In the genomic region with DNA sequence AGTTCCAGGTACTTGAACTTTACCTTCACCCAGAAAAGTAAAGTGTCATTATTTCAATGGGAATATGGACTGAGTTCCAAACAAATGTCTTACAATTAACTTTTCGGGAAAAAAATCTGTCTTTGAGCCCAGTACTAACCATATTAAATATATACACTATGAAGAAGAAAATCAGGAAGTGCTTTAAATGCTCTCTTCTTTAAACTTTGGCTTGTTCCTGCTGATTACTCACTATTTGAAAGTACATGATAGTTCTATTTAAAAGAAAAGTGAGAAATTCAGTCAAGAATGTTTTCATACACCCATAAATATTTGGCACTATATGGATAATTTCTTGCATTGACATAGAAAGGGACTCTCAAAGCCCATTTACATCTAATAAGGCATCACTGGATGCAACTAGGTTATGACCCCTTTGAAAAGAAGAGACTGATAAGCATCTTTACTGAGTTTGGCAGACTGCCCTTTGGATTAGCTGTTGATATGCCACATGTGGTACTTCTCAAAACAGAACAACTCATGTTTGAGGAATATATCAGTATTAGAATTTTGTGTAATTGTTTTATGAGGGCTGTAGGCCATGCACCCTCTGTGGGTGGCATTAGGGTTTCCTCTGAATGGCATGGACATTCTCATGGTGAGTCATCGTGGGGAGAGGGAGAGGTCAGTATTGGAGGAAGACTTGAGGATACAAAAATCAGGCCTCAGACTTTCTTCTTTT, we compare ENCODE assay signal across 18 cellular contexts. TPM values are rescaled to one million over a fixed set of nuclear protein-coding genes. Genes with fewer than 3 reads are reported as not detected.
DNase-seq lines count a peak whose midpoint lies in the region; ATAC-seq, FAIRE-seq and TF ChIP-seq lines count a peak whose summit lies in the region.
"Had no signal": no experiment of that assay in that cellular context is flagged by ENCODE, and none has a peak within 500 bp of the region (broad histone marks: within the 10 kb centered on the region; RNA-seq: fewer than 3 reads in every experiment).

No MANE protein-coding gene starts in this region.

- ATAC-seq in A549 (peak in 1 of 2 experiments; percentile 55; a peak in 2 of 6 replicates), RWPE2 (ENCODE audit: low read depth) (peak; percentile 42; the same call in 1 of the 3 replicates), esophagus mucosa (no peak), HG02759 (IDR thresholded peaks at IDR 0.05; ENCODE audit: unreplicated experiment) (no peak)
- ATAC-seq: left lung, upper lobe of right lung had no signal

- H3K27ac ChIP-seq in A549 (no peak overlapping the region), RWPE2 (ENCODE audit: poor library complexity, severe bottlenecking) (no peak overlapping the region)
- H3K27ac ChIP-seq: BLaER1 treated with 17β-estradiol and CSF1 and Interleukin-3, amounts not matched to agents 10 nM and 100 nM; hepatocyte; left lung; upper lobe of right lung had no signal

- no peaks in the 10 kb centered on the region for H3K36me3 ChIP-seq in RWPE2 (ENCODE audit: low read depth)
- H3K36me3 ChIP-seq: BLaER1 treated with 17β-estradiol and CSF1 and Interleukin-3, amounts not matched to agents 10 nM and 100 nM; left lung; upper lobe of right lung had no signal

- no peak for TF ChIP-seq EP300 in A549 (IDR thresholded peaks at IDR 0.05)

- H3K4me3 ChIP-seq in A549 (no peak overlapping the region), RWPE2 (ENCODE audit: severe bottlenecking) (no peak overlapping the region), fibroblast of mammary gland (ENCODE audit: control insufficient read depth, low read depth, low read length) (no peak overlapping the region)
- H3K4me3 ChIP-seq: BLaER1 treated with 17β-estradiol and CSF1 and Interleukin-3, amounts not matched to agents 10 nM and 100 nM; hepatocyte; left lung; upper lobe of right lung had no signal

- peaks cover 12% of the 10 kb centered on the region; the same call in 1 of the 3 replicates for H3K4me1 ChIP-seq in A549
- peaks cover 17% of the 10 kb centered on the region for H3K4me1 ChIP-seq in RWPE2 (ENCODE audit: insufficient read depth, poor library complexity, severe bottlenecking)
- H3K4me1 ChIP-seq: left lung, upper lobe of right lung had no signal

- WGBS in A549 (ENCODE audit: missing lambda C conversion rate), result 30% methylated on average over 2 of the region's 2 CpGs

- CTCF ChIA-PET in A549 (lab: Yijun Ruan, JAX), result no interaction called here

- no peak for TF ChIP-seq RAD21 in A549 (conservative IDR thresholded peaks at IDR 0.05 in 1 of 2, IDR thresholded peaks at IDR 0.05 in 1 of 2)

- peak in 1 of 2 experiments; percentile 35 for DNase-seq in A549 (ENCODE audit: low read depth in 1 of 2, low spot score in 1 of 2)
- DNase-seq in EH (ENCODE audit: low read depth), result peak; percentile 92
- no peak for DNase-seq in RWPE2 (ENCODE audit: low spot score)
- DNase-seq in fibroblast of mammary gland (ENCODE audit: low read depth), result peak; percentile 31
- no peak for DNase-seq in MV-4-11 (lab: John Stamatoyannopoulos, UW)
- no peak for DNase-seq in NCI-H774 (lab: John Stamatoyannopoulos, UW)
- DNase-seq: activated CD4-positive, alpha-beta T cell treated with anti-CD3 and anti-CD28 coated beads, Interleukin-2, amount 50 U/mL, for 1 hour; H7; left lung; naive B cell; NCI-H2227 treated with DMSO at 0.1 percent for 48 hours; stimulated activated CD4-positive, alpha-beta T cell treated with anti-CD3 and anti-CD28 coated beads, Interleukin-2, amount 100 ng/mL, for 48 hours; T-helper 2 cell; upper lobe of right lung had no signal

- POLR2A ChIA-PET in A549 (lab: Yijun Ruan, JAX), result no interaction called here

- H3K9me3 ChIP-seq in A549, result no peaks in the 10 kb centered on the region
- H3K9me3 ChIP-seq in RWPE2 (ENCODE audit: severe bottlenecking), result no peaks in the 10 kb centered on the region
- H3K9me3 ChIP-seq: BLaER1 treated with 17β-estradiol and CSF1 and Interleukin-3, amounts not matched to agents 10 nM and 100 nM; left lung; upper lobe of right lung had no signal

- no peak for TF ChIP-seq POLR2A in A549 (IDR thresholded peaks at IDR 0.05; ENCODE audit: low read length)

- TF ChIP-seq CTCF in A549 (IDR thresholded peaks at IDR 0.05) (no peak), RWPE2 (IDR thresholded peaks at IDR 0.05; ENCODE audit: poor library complexity, severe bottlenecking) (no peak), fibroblast of mammary gland (conservative IDR thresholded peaks at IDR 0.05; ENCODE audit: control insufficient read depth, insufficient read depth, low read depth, low read length) (no peak)

- H3K4me2 ChIP-seq in A549, result peak overlapping the region; percentile 10; the same call in 1 of the 3 replicates
- H3K4me2 ChIP-seq: BLaER1 treated with 17β-estradiol and CSF1 and Interleukin-3, amounts not matched to agents 10 nM and 100 nM; hepatocyte had no signal

- FAIRE-seq in A549 (lab: Jason Lieb, UNC), result no peak

- H3K27me3 ChIP-seq in RWPE2 (ENCODE audit: insufficient read depth, poor library complexity, severe bottlenecking), result no peaks in the 10 kb centered on the region
- H3K27me3 ChIP-seq: BLaER1 treated with 17β-estradiol and CSF1 and Interleukin-3, amounts not matched to agents 10 nM and 100 nM; hepatocyte; left lung; upper lobe of right lung had no signal

TF ChIP-seq in A549, 52 proteins besides CTCF, POLR2A, EP300 and RAD21:
- peak; percentile 75 for TF ChIP-seq GATA3 (IDR thresholded peaks at IDR 0.05; ENCODE audit: borderline replicate concordance)
- no peak for TF ChIP-seq FOSL2 (IDR thresholded peaks at IDR 0.05)
- TF ChIP-seq FOSL2 (CRISPR knock-in tag; IDR thresholded peaks at IDR 0.05), result peak; percentile 23; the same call in 1 of the 2 replicates
- TF ChIP-seq HOXB5 (CRISPR knock-in tag; IDR thresholded peaks at IDR 0.05), result no peak
- 0 out of 2 replicates have a peak, but pooled peaks have one; percentile 30 for TF ChIP-seq JUNB (IDR thresholded peaks at IDR 0.05)
- TF ChIP-seq EHF (CRISPR knock-in tag; IDR thresholded peaks at IDR 0.05), result no peak
- no peak for TF ChIP-seq CHD2 (IDR thresholded peaks at IDR 0.05; ENCODE audit: low read length, partially characterized antibody)

RNA-seq across cellular contexts. Expression of a gene that starts 25.0 kb away (rescaled TPM):
- polyA plus RNA-seq in A549 (2011; rRNA removed), result 15.2 and 15.3 TPM in 2 replicates
- 4.1 and 4.3 TPM in 2 replicates for polyA plus RNA-seq in A549 (2012; cell fraction: cytosol; rRNA removed)
- 4.2 and 4.9 TPM in 2 replicates for polyA plus RNA-seq in A549 (2012; cell fraction: nucleus; rRNA removed)
- 6.4 to 7.3 TPM (median 6.9 TPM) in 3 replicates for polyA plus RNA-seq in A549 (2017; fragmentation: RNase III; extraction: RNeasy Plus Mini Kit Qiagen cat#74134 plus additional on column Dnase treatment)
- 16.0 and 18.3 TPM in 2 replicates for polyA minus RNA-seq in A549 (2011; rRNA and poly(A)+ RNA removed)
- 11.5 TPM for total RNA-seq in esophagus mucosa

Comparison
In these comparisons a context has a peak if more than half of its experiments do, and no peak if none do; other contexts are left out.
1. DNase-seq: peak in EH (single experiment) and fibroblast of mammary gland (single experiment); none in RWPE2 (single experiment), MV-4-11 (single experiment) and NCI-H774 (single experiment).